Comparison of ENCODE assay signal across 13 cellular contexts in the genomic region with DNA sequence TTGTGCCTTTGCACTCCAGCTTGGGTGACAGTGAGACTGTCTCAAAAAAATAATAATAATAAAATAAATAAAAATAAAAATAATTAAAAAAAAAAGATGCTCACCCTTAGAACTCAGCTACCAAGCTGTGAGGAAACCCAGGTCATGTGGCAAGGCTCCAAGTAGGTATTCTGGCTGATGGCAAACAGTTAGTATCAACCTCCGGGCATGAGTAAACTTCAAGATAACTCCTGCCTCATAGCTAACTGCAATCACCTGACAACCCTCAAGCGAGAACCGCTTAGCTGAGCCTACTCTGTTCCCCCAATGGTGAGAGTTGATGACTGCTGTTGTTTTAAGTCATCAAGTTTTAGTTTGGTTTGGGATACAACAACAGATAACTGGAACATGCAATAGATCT. TPM values are rescaled to one million over a fixed set of nuclear protein-coding genes. Genes with fewer than 3 reads are reported as not detected.
DNase-seq lines count a peak whose midpoint lies in the region; ATAC-seq and TF ChIP-seq lines count a peak whose summit lies in the region.
"Had no signal": no experiment of that assay in that cellular context is flagged by ENCODE, and none has a peak within 500 bp of the region (broad histone marks: within the 10 kb centered on the region; RNA-seq: fewer than 3 reads in every experiment).

No MANE protein-coding gene starts in this region.

- no peaks in the 10 kb centered on the region for H3K9me2 ChIP-seq in hepatocyte (replicated peaks; ENCODE audit: insufficient read depth)

- H3K9me3 ChIP-seq in hepatocyte (ENCODE audit: low read depth) (no peaks in the 10 kb centered on the region), mucosa of descending colon (no peaks in the 10 kb centered on the region), stomach (no peaks in the 10 kb centered on the region), upper lobe of left lung (no peaks in the 10 kb centered on the region)
- H3K9me3 ChIP-seq: A549 had no signal

- 76% methylated on average over 3 of the region's 3 CpGs for WGBS in hepatocyte (ENCODE audit: low lambda C conversion rate, missing lambda C conversion rate)
- 25 to 53% (median 41%) methylated on average over 3 of the region's 3 CpGs for WGBS in stomach, 5 donors
- whole genome bisulfite sequencing in upper lobe of left lung, 2 donors, result 78 to 82% methylated on average over 3 of the region's 3 CpGs

- no peak overlapping the region for H2AFZ ChIP-seq in hepatocyte

- ATAC-seq in mucosa of descending colon, result peak; percentile 56
- ATAC-seq in upper lobe of left lung (ENCODE audit: low FRiP score in 2 of 2), result no peak
- ATAC-seq: A549; CD8-positive, alpha-beta T cell had no signal

- H3K27ac ChIP-seq in hepatocyte (no peak overlapping the region), stomach (no peak overlapping the region), upper lobe of left lung (no peak overlapping the region)
- H3K27ac ChIP-seq: A549 had no signal

- no peak for TF ChIP-seq EP300 in stomach (IDR thresholded peaks at IDR 0.05)
- TF ChIP-seq EP300 in upper lobe of left lung (IDR thresholded peaks at IDR 0.05), result no peak

- no peak overlapping the region for H3K4me3 ChIP-seq in hepatocyte
- no peak overlapping the region for H3K4me3 ChIP-seq in mucosa of descending colon
- H3K4me3 ChIP-seq in stomach, result no peak overlapping the region
- H3K4me3 ChIP-seq in upper lobe of left lung, result no peak overlapping the region
- H3K4me3 ChIP-seq: A549 had no signal

- H4K20me1 ChIP-seq in hepatocyte (ENCODE audit: insufficient read depth, poor library complexity, severe bottlenecking), result no peaks in the 10 kb centered on the region

- peaks cover 10% of the 10 kb centered on the region for H3K4me1 ChIP-seq in hepatocyte (ENCODE audit: insufficient read depth)
- peaks cover 5% of the 10 kb centered on the region for H3K4me1 ChIP-seq in mucosa of descending colon (ENCODE audit: low read depth)
- H3K4me1 ChIP-seq in stomach, result peaks cover 6 to 31% (median 15%) of the 10 kb centered on the region in 4 donors
- H3K4me1 ChIP-seq in upper lobe of left lung, result peaks cover 0 to 5% (median under 1%) of the 10 kb centered on the region in 4 donors

- no peak for TF ChIP-seq CTCF in hepatocyte (IDR thresholded peaks at IDR 0.05; ENCODE audit: poor library complexity)
- TF ChIP-seq CTCF in mucosa of descending colon (IDR thresholded peaks at IDR 0.05), result no peak
- TF ChIP-seq CTCF in stomach (IDR thresholded peaks at IDR 0.05), result no peak
- no peak for TF ChIP-seq CTCF in upper lobe of left lung (IDR thresholded peaks at IDR 0.05)

- TF ChIP-seq POLR2A in stomach (IDR thresholded peaks at IDR 0.05) (no peak), upper lobe of left lung (IDR thresholded peaks at IDR 0.05) (no peak)

- no peaks in the 10 kb centered on the region for H3K36me3 ChIP-seq in hepatocyte (replicated peaks; ENCODE audit: insufficient read depth, low read depth)
- no peaks in the 10 kb centered on the region for H3K36me3 ChIP-seq in mucosa of descending colon (ENCODE audit: low read depth)
- H3K36me3 ChIP-seq in stomach, result no peaks in the 10 kb centered on the region
- no peaks in the 10 kb centered on the region for H3K36me3 ChIP-seq in upper lobe of left lung

- no peaks in the 10 kb centered on the region for H3K27me3 ChIP-seq in hepatocyte
- no peaks in the 10 kb centered on the region for H3K27me3 ChIP-seq in stomach
- H3K27me3 ChIP-seq in upper lobe of left lung, result no peaks in the 10 kb centered on the region

- DNase-seq in hepatocyte (ENCODE audit: low spot score) (peak; percentile 26), mucosa of descending colon (peak in 1 of 3 donors; percentile 73), stomach (peak; percentile 78), DMS 273 treated with DMSO at 0.1 percent for 48 hours (lab: John Stamatoyannopoulos, UW) (no peak), T-helper 1 cell (no peak), upper lobe of left lung (no peak)
- DNase-seq: CD8-positive, alpha-beta T cell; COR-L47; DMS53; GF-D8; GOT3; H9 had no signal

- H3K79me2 ChIP-seq in hepatocyte, result no peaks in the 10 kb centered on the region

- intact Hi-C loops in mucosa of descending colon (cut with DNase I, micrococcal nuclease) (no loop called here), stomach (cut with DNase I; ENCODE audit: low total_unique reads) (no loop called here)

- H3K4me2 ChIP-seq in hepatocyte, result no peak overlapping the region
- H3K4me2 ChIP-seq: A549 had no signal

RNA-seq across cellular contexts. Expression of a gene that starts 6.1 kb away (rescaled TPM):
- total RNA-seq in hepatocyte, result 62.9 and 64.9 TPM in 2 replicates
- 26.4 and 31.3 TPM in 2 replicates for polyA plus RNA-seq in hepatocyte
- total RNA-seq in mucosa of descending colon, result 100 to 1,000 TPM in 2 of 3 donors, 10 to 100 TPM in 1; 85.1 to 183 (median 121) TPM
- total RNA-seq in stomach, result 10 to 100 TPM; 10.5 to 82.8 (median 22.8) TPM
- 1 to 10 TPM; 5.7 to 8.4 (median 7.2) TPM for polyA plus RNA-seq in stomach
- 10 to 100 TPM; 15.7 to 62.2 (median 44.6) TPM for total RNA-seq in upper lobe of left lung

Comparison
In these comparisons a context has a peak if more than half of its experiments do, and no peak if none do; other contexts are left out.
1. DNase-seq: peak in hepatocyte (single experiment) and stomach (single experiment); none in DMS 273 treated with DMSO at 0.1 percent for 48 hours (single experiment), T-helper 1 cell (0 of 5) and upper lobe of left lung (0 of 2).